Comparison of ENCODE assay signal across 8 cellular contexts in the genomic region with DNA sequence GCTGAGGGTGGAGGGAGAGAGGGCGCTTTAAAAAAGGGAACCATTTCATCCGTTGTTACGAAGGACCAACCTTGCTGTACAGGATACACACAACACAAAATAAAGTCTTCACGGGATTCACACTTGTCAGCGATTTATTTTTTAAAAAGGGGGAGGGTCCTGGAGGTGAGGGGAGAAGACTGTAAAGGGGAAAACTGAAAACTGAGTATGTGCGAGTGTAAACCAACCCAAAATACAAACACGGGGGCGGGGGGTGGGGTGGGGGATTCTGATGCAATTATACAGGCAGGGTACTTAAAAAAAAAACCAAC. TPM values are rescaled to one million over a fixed set of nuclear protein-coding genes. Genes with fewer than 3 reads are reported as not detected.
A peak's percentile ranks its signal among the peaks of the same experiment; 100 is the strongest.
DNase-seq lines count a peak whose midpoint lies in the region; ATAC-seq, FAIRE-seq and TF ChIP-seq lines count a peak whose summit lies in the region.

No MANE protein-coding gene starts in this region.

- TF ChIP-seq POLR2A in suprapubic skin (IDR thresholded peaks at IDR 0.05), result no peak

- peak overlapping the region; percentile 94; the same call in 1 of the 2 replicates for H3K9ac ChIP-seq in iPS-20b (ENCODE audit: low read depth, low read length)

- H3K9me3 ChIP-seq in iPS-20b (ENCODE audit: insufficient read depth, low read depth, low read length) (no peaks in the 10 kb centered on the region), suprapubic skin (no peaks in the 10 kb centered on the region)

- peaks cover 4% of the 10 kb centered on the region; the same call in 1 of the 2 replicates for H3K4me1 ChIP-seq in iPS-20b (ENCODE audit: insufficient read depth, low read length)
- peaks cover 33% of the 10 kb centered on the region for H3K4me1 ChIP-seq in suprapubic skin

- peaks cover 33% of the 10 kb centered on the region for H3K36me3 Mint-ChIP-seq in activated naive CD8-positive, alpha-beta T cell treated with anti-CD3 and anti-CD28 coated beads for 36 hours

- no peak for TF ChIP-seq CTCF in GM12864 (IDR thresholded peaks at IDR 0.05; ENCODE audit: low read depth, low read length, missing control alignments)
- no peak for TF ChIP-seq CTCF in suprapubic skin (IDR thresholded peaks at IDR 0.05)

- peak overlapping the region; percentile 96 for H3K27ac Mint-ChIP-seq in activated naive CD8-positive, alpha-beta T cell treated with anti-CD3 and anti-CD28 coated beads for 36 hours

- H3K4me3 ChIP-seq in GM12864 (ENCODE audit: low read depth, low read length), result peak overlapping the region; percentile 85
- peak overlapping the region; percentile 95 for H3K4me3 ChIP-seq in iPS-20b (ENCODE audit: low read length)
- H3K4me3 ChIP-seq in suprapubic skin, result peak overlapping the region; percentile 89

- peaks cover 39% of the 10 kb centered on the region for H3K4me1 Mint-ChIP-seq in activated naive CD8-positive, alpha-beta T cell treated with anti-CD3 and anti-CD28 coated beads for 36 hours

- peak overlapping the region; percentile 96 for H3K27ac ChIP-seq in iPS-20b (ENCODE audit: low read length)
- peak overlapping the region; percentile 92 for H3K27ac ChIP-seq in suprapubic skin

- TF ChIP-seq EP300 in suprapubic skin (IDR thresholded peaks at IDR 0.05), result no peak

- DNase-seq in GM12864 (ENCODE audit: low read depth), result no peak
- DNase-seq in activated naive CD8-positive, alpha-beta T cell treated with anti-CD3 and anti-CD28 coated beads for 36 hours, result no peak
- DNase-seq in suprapubic skin (ENCODE audit: low spot score in 2 of 2), result no peak
- DNase-seq in globus pallidus (ENCODE audit: low spot score), result no peak
- no peak for DNase-seq in KG1 (lab: John Stamatoyannopoulos, UW)
- no peak for DNase-seq in RCC 7860 (ENCODE audit: low spot score)

- FAIRE-seq in RCC 7860 (lab: Jason Lieb, UNC), result no peak

- H3K36me3 ChIP-seq in iPS-20b (ENCODE audit: insufficient read depth, low read depth, low read length) (peaks cover 32% of the 10 kb centered on the region), suprapubic skin (peaks cover 36% of the 10 kb centered on the region)

- WGBS in suprapubic skin, result 5% methylated on average over 8 of the region's 8 CpGs

- H3K27me3 ChIP-seq in iPS-20b (ENCODE audit: insufficient read depth, low read length) (no peaks in the 10 kb centered on the region), suprapubic skin (no peaks in the 10 kb centered on the region)

- no peaks in the 10 kb centered on the region for H3K9me3 Mint-ChIP-seq in activated naive CD8-positive, alpha-beta T cell treated with anti-CD3 and anti-CD28 coated beads for 36 hours

- peak; percentile 2 for ATAC-seq in HG03039 (IDR thresholded peaks at IDR 0.05; ENCODE audit: unreplicated experiment)

- no peaks in the 10 kb centered on the region for H3K27me3 Mint-ChIP-seq in activated naive CD8-positive, alpha-beta T cell treated with anti-CD3 and anti-CD28 coated beads for 36 hours

- H3K4me3 Mint-ChIP-seq in activated naive CD8-positive, alpha-beta T cell treated with anti-CD3 and anti-CD28 coated beads for 36 hours, result peak overlapping the region; percentile 94

RNA-seq across cellular contexts. Expression of a gene that starts 0.5 kb away (rescaled TPM):
- total RNA-seq in activated naive CD8-positive, alpha-beta T cell treated with anti-CD3 and anti-CD28 coated beads for 36 hours, result 10 to 100 TPM; 57.9 to 60.9 TPM
- total RNA-seq in suprapubic skin, result 10 to 100 TPM; 40.0 to 61.4 (median 49.6) TPM

RNA-seq across cellular contexts. Expression of a gene that starts 19.9 kb away (rescaled TPM):
- 1 to 10 TPM; 1.3 to 1.4 TPM for total RNA-seq in activated naive CD8-positive, alpha-beta T cell treated with anti-CD3 and anti-CD28 coated beads for 36 hours
- total RNA-seq in suprapubic skin, result under 1 TPM in 3 of 4 donors, not detected in 1; 0.23 to 0.45 (median 0.24) TPM

RNA-seq across cellular contexts. Expression of a gene that starts 41.0 kb away (rescaled TPM):
- total RNA-seq in activated naive CD8-positive, alpha-beta T cell treated with anti-CD3 and anti-CD28 coated beads for 36 hours, result not detected
- not detected for total RNA-seq in suprapubic skin

RNA-seq across cellular contexts. Expression of a gene that starts 41.5 kb away (rescaled TPM):
- total RNA-seq in activated naive CD8-positive, alpha-beta T cell treated with anti-CD3 and anti-CD28 coated beads for 36 hours, result 10 to 100 TPM; 45.3 to 47.5 TPM
- 100 to 1,000 TPM in 2 of 4 donors, 10 to 100 TPM in 2; 88.1 to 121 (median 104) TPM for total RNA-seq in suprapubic skin

RNA-seq across cellular contexts. Expression of a gene that starts 47.5 kb away (rescaled TPM):
- under 1 TPM; 0.24 to 0.39 TPM for total RNA-seq in activated naive CD8-positive, alpha-beta T cell treated with anti-CD3 and anti-CD28 coated beads for 36 hours
- 1 to 10 TPM in 2 of 4 donors, under 1 TPM in 2; 0.64 to 4.3 (median 1.4) TPM for total RNA-seq in suprapubic skin
